19 cellular contexts compared by ENCODE assay signal in genomic region chr11:59196777-59197176, GRCh38. TPM values are rescaled to one million over a fixed set of nuclear protein-coding genes. Genes with fewer than 3 reads are reported as not detected.
DNase-seq lines count a peak whose midpoint lies in the region; ATAC-seq and TF ChIP-seq lines count a peak whose summit lies in the region.
"Had no signal": no experiment of that assay in that cellular context is flagged by ENCODE, and none has a peak within 500 bp of the region (broad histone marks: within the 10 kb centered on the region; RNA-seq: fewer than 3 reads in every experiment).

No MANE protein-coding gene starts in this region.

- no peak overlapping the region for H3K4me3 Mint-ChIP-seq in MCF 10A (ENCODE audit: unreplicated experiment)
- no peak overlapping the region for H3K4me3 Mint-ChIP-seq in nephron
- H3K4me3 Mint-ChIP-seq: CD4-positive, alpha-beta T cell had no signal

- 37% methylated on average over 2 of the region's 2 CpGs for WGBS in liver

- DNase-seq in MCF 10A (ENCODE audit: unreplicated experiment): peak; percentile 27
- no peak for DNase-seq in breast epithelium (ENCODE audit: low spot score in 2 of 2)
- no peak for DNase-seq in cardiac septum (ENCODE audit: low spot score)
- DNase-seq: AML-193; Caco-2; CD4-positive, alpha-beta T cell; GM23248 had no signal

- no peaks in the 10 kb centered on the region for H3K9me3 ChIP-seq in breast epithelium
- H3K9me3 ChIP-seq in liver (ENCODE audit: control insufficient read depth in 4 of 4, low read length in 3 of 4): no peaks in the 10 kb centered on the region
- H3K9me3 ChIP-seq: A549, Caco-2, HAP-1 had no signal

- H3K27ac Mint-ChIP-seq in MCF 10A (ENCODE audit: low read depth, unreplicated experiment): no peak overlapping the region
- H3K27ac Mint-ChIP-seq in nephron: peak overlapping the region in 2 of 3 experiments; percentile 13 to 19
- H3K27ac Mint-ChIP-seq: CD4-positive, alpha-beta T cell had no signal

- H3K36me3 ChIP-seq in breast epithelium (no peaks in the 10 kb centered on the region), liver (ENCODE audit: control insufficient read depth in 4 of 4, insufficient read depth in 3 of 4, low read depth in 1 of 4, low read length in 3 of 4) (peaks cover 8 to 58% (median 36%) of the 10 kb centered on the region in 4 donors)

- H3K27ac ChIP-seq in breast epithelium: no peak overlapping the region
- peak overlapping the region in 1 of 2 donors; percentile 36 for H3K27ac ChIP-seq in liver (ENCODE audit: low read depth in 1 of 2, low read length in 2 of 2)
- H3K27ac ChIP-seq: 22Rv1, A549, C4-2B, GM23248, HL-60 had no signal

- ATAC-seq in HG02623 (IDR thresholded peaks at IDR 0.05; ENCODE audit: unreplicated experiment) (no peak), HG02571 (IDR thresholded peaks at IDR 0.05; ENCODE audit: unreplicated experiment) (no peak)
- ATAC-seq: A549 had no signal

- POLR2A ChIA-PET in MCF 10A (lab: Yijun Ruan, JAX): no interaction called here

- TF ChIP-seq CTCF in MCF 10A (IDR thresholded peaks at IDR 0.05; ENCODE audit: unreplicated experiment): no peak
- TF ChIP-seq CTCF in breast epithelium (IDR thresholded peaks at IDR 0.05): no peak
- TF ChIP-seq CTCF in liver (IDR thresholded peaks at IDR 0.05; ENCODE audit: low read depth, low read length, missing input control): no peak
- TF ChIP-seq CTCF in nephron (IDR thresholded peaks at IDR 0.05; ENCODE audit: unreplicated experiment in 3 of 3): no peak

- intact Hi-C loops in MCF 10A (cut with micrococcal nuclease) (no loop called here), breast epithelium (cut with DNase I; ENCODE audit: low total_unique reads) (no loop called here), cardiac septum (cut with DNase I) (no loop called here)

- no peak overlapping the region for H3K9ac ChIP-seq in liver (ENCODE audit: low read depth in 1 of 2, low read length in 2 of 2)
- H3K9ac ChIP-seq: GM23248 had no signal

- H3K27me3 Mint-ChIP-seq in MCF 10A (ENCODE audit: insufficient read depth, unreplicated experiment) (no peaks in the 10 kb centered on the region), nephron (ENCODE audit: low read depth) (no peaks in the 10 kb centered on the region)
- H3K27me3 Mint-ChIP-seq: CD4-positive, alpha-beta T cell had no signal

- H3K4me1 Mint-ChIP-seq in MCF 10A (ENCODE audit: insufficient read depth, unreplicated experiment) (peaks cover 11% of the 10 kb centered on the region), nephron (peaks cover 31% of the 10 kb centered on the region)

- H3K4me1 ChIP-seq in breast epithelium (no peaks in the 10 kb centered on the region), liver (ENCODE audit: control insufficient read depth in 4 of 4, insufficient read depth in 4 of 4, low read length in 3 of 4) (peaks cover 6 to 22% (median 13%) of the 10 kb centered on the region in 4 donors)
- H3K4me1 ChIP-seq: A549 had no signal

- no peaks in the 10 kb centered on the region for H3K27me3 ChIP-seq in breast epithelium
- H3K27me3 ChIP-seq in liver (ENCODE audit: control insufficient read depth in 4 of 4, insufficient read depth in 4 of 4, low read length in 3 of 4): no peaks in the 10 kb centered on the region

- TF ChIP-seq RAD21 in liver (IDR thresholded peaks at IDR 0.05): peak in 1 of 2 donors; percentile 16

- no TSS peak for BruUV-seq in MCF 10A (replicated peaks; lab: Mats Ljungman, UMichigan)

- H3K4me3 ChIP-seq in breast epithelium (no peak overlapping the region), liver (ENCODE audit: low read depth in 1 of 3, low read length in 3 of 3) (no peak overlapping the region)
- H3K4me3 ChIP-seq: A549, GM23248, HAP-1 had no signal

- H3K9me3 Mint-ChIP-seq in MCF 10A (ENCODE audit: unreplicated experiment): no peaks in the 10 kb centered on the region
- no peaks in the 10 kb centered on the region for H3K9me3 Mint-ChIP-seq in nephron
- H3K9me3 Mint-ChIP-seq: CD4-positive, alpha-beta T cell had no signal

- H3K36me3 Mint-ChIP-seq in MCF 10A (ENCODE audit: insufficient read depth, unreplicated experiment) (peaks cover 42% of the 10 kb centered on the region), nephron (ENCODE audit: low read depth) (peaks cover 91% of the 10 kb centered on the region)

- no peak for TF ChIP-seq POLR2A in breast epithelium (IDR thresholded peaks at IDR 0.05)

- CTCF ChIA-PET in MCF 10A (lab: Yijun Ruan, JAX): interaction anchor here (1.3 kb wide), 1 partner anchor 9 kb away, joined by 3 read pairs; no protein-coding TSS in a partner anchor

TF ChIP-seq in liver, 16 proteins besides CTCF, POLR2A, EP300 and RAD21:
- peak in 1 of 2 donors; percentile 29 for TF ChIP-seq EGR1 (IDR thresholded peaks at IDR 0.05; ENCODE audit: low read depth in 2 of 2)
- TF ChIP-seq RXRA (IDR thresholded peaks at IDR 0.05): peak; percentile 72 to 83
- peak; percentile 50 for TF ChIP-seq YY1 (IDR thresholded peaks at IDR 0.05)
- peak; percentile 71 to 82 for TF ChIP-seq HNF4A (conservative IDR thresholded peaks at IDR 0.05)
- TF ChIP-seq FOXA1 (IDR thresholded peaks at IDR 0.05): no peak
- TF ChIP-seq MAX (IDR thresholded peaks at IDR 0.05): peak; percentile 53
- TF ChIP-seq JUND (IDR thresholded peaks at IDR 0.05): peak in 1 of 2 donors; percentile 33
- peak; percentile 67 for TF ChIP-seq ATF3 (IDR thresholded peaks at IDR 0.05)
- no peak for TF ChIP-seq TAF1 (conservative IDR thresholded peaks at IDR 0.05)
- peak; percentile 22 for TF ChIP-seq FOXA2 (IDR thresholded peaks at IDR 0.05)
- peak; percentile 38 for TF ChIP-seq SP1 (IDR thresholded peaks at IDR 0.05)
- TF ChIP-seq REST (IDR thresholded peaks at IDR 0.05): no peak

RNA-seq across cellular contexts. Expression of gene MPEG1, which starts 15.9 kb away (rescaled TPM):
- not detected in 2 replicates for total RNA-seq in MCF 10A (2022)
- 10 to 100 TPM in 2 of 3 donors, 1 to 10 TPM in 1; 2.6 to 65.4 (median 13.2) TPM for total RNA-seq in breast epithelium
- total RNA-seq in liver: 10 to 100 TPM; 21.1 to 27.2 TPM
- polyA plus RNA-seq in liver: 10 to 100 TPM in 1 of 2 donors, 1 to 10 TPM in 1; 3.2 to 12.8 TPM
- 4.3 TPM for total RNA-seq in cardiac septum
- total RNA-seq: Caco-2, GM23248, H4, HT1080 had no signal
- polyA plus RNA-seq: A549, BJ, GM23248 had no signal

RNA-seq across cellular contexts. Expression of gene DTX4, which starts 24.8 kb away (rescaled TPM):
- total RNA-seq in MCF 10A (2022) (3.4 and 4.2 TPM in 2 replicates), breast epithelium (10 to 100 TPM in 2 of 3 donors, 1 to 10 TPM in 1; 7.5 to 22.9 (median 10.8) TPM), liver (10 to 100 TPM; 10.6 to 21.4 TPM), cardiac septum (1.5 TPM)
- 10 to 100 TPM in 1 of 2 donors, 1 to 10 TPM in 1; 7.5 to 17.9 TPM for polyA plus RNA-seq in liver

RNA-seq across cellular contexts. Expression of gene FAM111A, which starts 54.1 kb away (rescaled TPM):
- total RNA-seq in MCF 10A (2022): 26.3 and 27.7 TPM in 2 replicates
- total RNA-seq in breast epithelium: 10 to 100 TPM; 37.0 to 48.0 (median 44.6) TPM
- total RNA-seq in liver: 10 to 100 TPM; 20.9 to 27.0 TPM
- polyA plus RNA-seq in liver: 1 to 10 TPM; 5.9 to 7.6 TPM
- total RNA-seq in cardiac septum: 7.3 TPM
